32 cellular contexts compared by ENCODE assay signal in genomic region chr10:96967847-96968246, GRCh38.
DNase-seq lines count a peak whose midpoint lies in the region; ATAC-seq and TF ChIP-seq lines count a peak whose summit lies in the region.
"Had no signal": no experiment of that assay in that cellular context is flagged by ENCODE, and none has a peak within 500 bp of the region (broad histone marks: within the 10 kb centered on the region; RNA-seq: fewer than 3 reads in every experiment).

No MANE protein-coding gene starts in this region.

- H3K79me2 ChIP-seq in osteoblast (ENCODE audit: insufficient read depth, low read length): peaks cover 4% of the 10 kb centered on the region

- H3K9ac ChIP-seq in IMR-90 (ENCODE audit: low read depth, low read length): no peak overlapping the region
- H3K9ac ChIP-seq: KMS-11 had no signal

- no peak overlapping the region for H3K56ac ChIP-seq in IMR-90 (ENCODE audit: extremely low read depth, insufficient read depth, low read length)

- H3K4me3 ChIP-seq in IMR-90 (ENCODE audit: insufficient read depth, low read depth, low read length) (no peak overlapping the region), choroid plexus epithelial cell (ENCODE audit: low read depth, low read length) (no peak overlapping the region), osteoblast (ENCODE audit: insufficient read depth, low read length) (no peak overlapping the region)
- H3K4me3 ChIP-seq: cardiac muscle cell, gastrocnemius medialis, hepatocyte, mucosa of descending colon, skin epidermis, upper lobe of right lung had no signal

- no peak overlapping the region for H2BK120ac ChIP-seq in IMR-90 (ENCODE audit: low read depth, low read length)

- no peak overlapping the region for H4K91ac ChIP-seq in IMR-90 (ENCODE audit: insufficient read depth, low read depth, low read length)

- POLR2A ChIA-PET in IMR-90 (lab: Charles Lee; ENCODE audit: unreplicated experiment): no interaction called here

- no peak for TF ChIP-seq POLR2A in IMR-90 (IDR thresholded peaks at IDR 0.05; ENCODE audit: low read depth, low read length)

- no peak overlapping the region for H2AK9ac ChIP-seq in IMR-90 (replicated peaks; ENCODE audit: low read depth, low read length, poor library complexity)

- no peak overlapping the region for H4K5ac ChIP-seq in IMR-90 (ENCODE audit: low read depth, low read length)

- intact Hi-C loops in IMR-90 (cut with micrococcal nuclease): no loop called here

- H3K18ac ChIP-seq in IMR-90 (ENCODE audit: low read depth, low read length): no peak overlapping the region

- peaks cover 4 to 18% of the 10 kb centered on the region in 2 experiments for H3K79me1 ChIP-seq in IMR-90 (ENCODE audit: low read depth in 1 of 2, low read length in 2 of 2)

- H3K27ac ChIP-seq in IMR-90 (ENCODE audit: insufficient read depth, low read length): no peak overlapping the region
- H3K27ac ChIP-seq in osteoblast (ENCODE audit: low read depth, low read length): no peak overlapping the region
- H3K27ac ChIP-seq: cardiac muscle cell, gastrocnemius medialis, hepatocyte, HL-60, KMS-11, skin epidermis, upper lobe of right lung had no signal

- in situ Hi-C loops in IMR-90 (cut with MboI; ENCODE audit: low sequenced_read_pairs): no loop called here

- H2BK20ac ChIP-seq in IMR-90 (ENCODE audit: low read depth, low read length): no peak overlapping the region

- H3K27me3 ChIP-seq in IMR-90 (ENCODE audit: control insufficient read depth, insufficient read depth, low read length) (no peaks in the 10 kb centered on the region), osteoblast (ENCODE audit: insufficient read depth, low read length) (no peaks in the 10 kb centered on the region)
- H3K27me3 ChIP-seq: cardiac muscle cell, gastrocnemius medialis, hepatocyte, upper lobe of right lung had no signal

- BruUV-seq in IMR-90 (replicated peaks; lab: Mats Ljungman, UMichigan): no TSS peak

- no peak overlapping the region for H3K4ac ChIP-seq in IMR-90 (ENCODE audit: low read depth, low read length)

- no peak overlapping the region for H3K14ac ChIP-seq in IMR-90 (replicated peaks; ENCODE audit: low read depth, low read length)

- H4K20me1 ChIP-seq in IMR-90 (ENCODE audit: insufficient read depth, low read length) (peaks cover 3% of the 10 kb centered on the region; the same call in 1 of the 2 replicates), osteoblast (ENCODE audit: insufficient read depth, low read length) (no peaks in the 10 kb centered on the region)

- H2AK5ac ChIP-seq in IMR-90 (ENCODE audit: low read depth, low read length): no peak overlapping the region

- peak overlapping the region; percentile 34 for H2BK5ac ChIP-seq in IMR-90 (ENCODE audit: low read depth, low read length, poor library complexity, severe bottlenecking)

- TF ChIP-seq CTCF in IMR-90 (conservative IDR thresholded peaks at IDR 0.05; ENCODE audit: low read depth, low read length) (no peak), choroid plexus epithelial cell (conservative IDR thresholded peaks at IDR 0.05; ENCODE audit: low read depth, low read length) (no peak), osteoblast (IDR thresholded peaks at IDR 0.05; ENCODE audit: extremely low read depth, low read depth, low read length) (no peak)

- H3K4me2 ChIP-seq in IMR-90 (ENCODE audit: low read depth, low read length) (no peak overlapping the region), osteoblast (ENCODE audit: insufficient read depth, low read length) (no peak overlapping the region)
- H3K4me2 ChIP-seq: hepatocyte, KMS-11 had no signal

- DNase-seq in EH (ENCODE audit: low read depth) (peak; percentile 83), IMR-90 (peak; percentile 54), choroid plexus epithelial cell (ENCODE audit: low read depth) (peak; percentile 26), osteoblast (ENCODE audit: insufficient read length, low spot score, missing footprints) (peak; percentile 83), NCI-H524 (lab: John Stamatoyannopoulos, UW) (no peak)
- DNase-seq: activated CD4-positive, alpha-beta T cell treated with anti-CD3 and anti-CD28 coated beads for 36 hours; activated naive CD4-positive, alpha-beta T cell treated with anti-CD3 and anti-CD28 coated beads, Interleukin-2, amount 50 U/mL, for 16 hours; activated T-cell treated with anti-CD3 and anti-CD28 coated beads for 4 hours; amygdala; Caco-2; cortex of kidney; DMS53; effector memory CD4-positive, alpha-beta T cell; gastrocnemius medialis; left colon; mucosa of descending colon; natural killer cell; NCI-H1436; NCI-H345; NCI-H748 treated with DMSO at 0.1 percent for 48 hours; SIG-M5; stimulated activated naive CD4-positive, alpha-beta T cell treated with Interleukin-2 at 50 U/mL for 16 hours; SW 1271; upper lobe of right lung had no signal

- H3K9me1 ChIP-seq in IMR-90 (ENCODE audit: insufficient read depth, low read length): peaks cover 7% of the 10 kb centered on the region

- H2BK15ac ChIP-seq in IMR-90 (ENCODE audit: low read depth, low read length): no peak overlapping the region

- dilution Hi-C loops in IMR-90 (cut with HindIII; ENCODE audit: low sequenced_read_pairs, unreplicated experiment): no loop called here

- H3K4me1 ChIP-seq in IMR-90 (ENCODE audit: control insufficient read depth, insufficient read depth, low read length) (peaks cover 7% of the 10 kb centered on the region), osteoblast (ENCODE audit: insufficient read depth, low read length) (peaks cover 14% of the 10 kb centered on the region)
- H3K4me1 ChIP-seq: gastrocnemius medialis, upper lobe of right lung had no signal

- no peak overlapping the region for H2AFZ ChIP-seq in IMR-90 (replicated peaks; ENCODE audit: low read length, poor library complexity)
- H2AFZ ChIP-seq in osteoblast (ENCODE audit: low read length): no peak overlapping the region
- H2AFZ ChIP-seq: hepatocyte had no signal

- TF ChIP-seq RAD21 in IMR-90 (IDR thresholded peaks at IDR 0.05; ENCODE audit: low read length): no peak

- ATAC-seq in IMR-90 (ENCODE audit: low read depth) (peak; percentile 83), HG02588 (IDR thresholded peaks at IDR 0.05; ENCODE audit: unreplicated experiment) (no peak), HG02610 (IDR thresholded peaks at IDR 0.05; ENCODE audit: unreplicated experiment) (no peak), HG03280 (IDR thresholded peaks at IDR 0.05; ENCODE audit: unreplicated experiment) (no peak)
- ATAC-seq: activated CD4-positive, alpha-beta T cell treated with anti-CD3 and anti-CD28 coated beads for 36 hours; gastrocnemius medialis; left colon; mucosa of descending colon; natural killer cell; upper lobe of right lung had no signal

- no peaks in the 10 kb centered on the region for H3K36me3 ChIP-seq in IMR-90 (ENCODE audit: control insufficient read depth, insufficient read depth, low read length)
- no peaks in the 10 kb centered on the region for H3K36me3 ChIP-seq in osteoblast (ENCODE audit: insufficient read depth, low read length)
- H3K36me3 ChIP-seq: cardiac muscle cell, gastrocnemius medialis, upper lobe of right lung had no signal

- H4K8ac ChIP-seq in IMR-90 (ENCODE audit: low read depth in 2 of 2, low read length in 2 of 2): peak overlapping the region in 1 of 2 experiments; percentile 14; a peak in 1 of 4 replicates

- H3K9me3 ChIP-seq in IMR-90 (ENCODE audit: control insufficient read depth, insufficient read depth, low read length) (no peaks in the 10 kb centered on the region), osteoblast (ENCODE audit: low read depth, low read length) (no peaks in the 10 kb centered on the region)
- H3K9me3 ChIP-seq: Caco-2, gastrocnemius medialis, mucosa of descending colon, upper lobe of right lung had no signal

- no peak overlapping the region for H3K23ac ChIP-seq in IMR-90 (ENCODE audit: low read depth, low read length)

- CTCF ChIA-PET in IMR-90 (lab: Yijun Ruan, JAX): no interaction called here

TF ChIP-seq in IMR-90, 13 proteins besides CTCF, POLR2A, EP300 and RAD21:
- no peak for TF ChIP-seq BHLHE40 (IDR thresholded peaks at IDR 0.05; ENCODE audit: low read depth, low read length)
- TF ChIP-seq MAFK (IDR thresholded peaks at IDR 0.05; ENCODE audit: low read depth, low read length): no peak
- no peak for TF ChIP-seq SMC3 (IDR thresholded peaks at IDR 0.05; ENCODE audit: low read depth, low read length)
- no peak for TF ChIP-seq FOS (IDR thresholded peaks at IDR 0.05; ENCODE audit: low read depth, low read length)
- no peak for TF ChIP-seq RCOR1 (IDR thresholded peaks at IDR 0.05; ENCODE audit: insufficient replicate concordance, low read length)
- TF ChIP-seq CEBPB (IDR thresholded peaks at IDR 0.05; ENCODE audit: low read depth, low read length): no peak
- TF ChIP-seq MXI1 (IDR thresholded peaks at IDR 0.05; ENCODE audit: borderline replicate concordance, low read depth, low read length): no peak
- TF ChIP-seq NFE2L2 (IDR thresholded peaks at IDR 0.05; ENCODE audit: low read depth, low read length): no peak
- TF ChIP-seq RFX5 (IDR thresholded peaks at IDR 0.05; ENCODE audit: low read depth, low read length): no peak
- no peak for TF ChIP-seq USF2 (IDR thresholded peaks at IDR 0.05; ENCODE audit: low read depth, low read length)
- no peak for TF ChIP-seq MAZ (IDR thresholded peaks at IDR 0.05; ENCODE audit: borderline replicate concordance, low read depth, low read length)
- no peak for TF ChIP-seq CHD1 (IDR thresholded peaks at IDR 0.05; ENCODE audit: low read depth, low read length)

Comparison
In these comparisons a context has a peak if more than half of its experiments do, and no peak if none do; other contexts are left out.
1. DNase-seq: peak in EH (single experiment), IMR-90 (single experiment), choroid plexus epithelial cell (single experiment) and osteoblast (single experiment); none in NCI-H524 (0 of 2).